ENCODE assay signal across 2 cellular contexts in genomic region chr20:3805594-3806264, GRCh38.
TF ChIP-seq lines count a peak whose summit lies in the region.

No MANE protein-coding gene starts in this region.

TF ChIP-seq in SK-N-SH, 30 proteins besides CTCF, POLR2A, EP300 and RAD21 (continued from another document):
- no peak for TF ChIP-seq ZBTB33 (IDR thresholded peaks at IDR 0.05; ENCODE audit: borderline replicate concordance, low read depth)
- no peak for TF ChIP-seq SIN3A (IDR thresholded peaks at IDR 0.05; ENCODE audit: borderline replicate concordance, low read depth, low read length)
- no peak for TF ChIP-seq POLR2AphosphoS5 (IDR thresholded peaks at IDR 0.05; ENCODE audit: low read depth, low read length)
- TF ChIP-seq MXI1 (IDR thresholded peaks at IDR 0.05; ENCODE audit: low read depth, low read length) = no peak
- TF ChIP-seq ELF1 (IDR thresholded peaks at IDR 0.05) = no peak
- no peak for TF ChIP-seq TCF12 (IDR thresholded peaks at IDR 0.05)
- no peak for TF ChIP-seq SMC3 (IDR thresholded peaks at IDR 0.05; ENCODE audit: low read depth, low read length)
- no peak for TF ChIP-seq PBX3 (IDR thresholded peaks at IDR 0.05)

TF ChIP-seq in SK-N-SH treated with all-trans-retinoic acid at 6 μM for 48 hours, 23 proteins besides CTCF, POLR2A, EP300 and RAD21 (continued from another document):
- TF ChIP-seq TSHZ2 (CRISPR knock-in tag; IDR thresholded peaks at IDR 0.05) (no peak), TCF4 (CRISPR knock-in tag; IDR thresholded peaks at IDR 0.05; ENCODE audit: borderline replicate concordance) (no peak), SNAI2 (CRISPR knock-in tag; IDR thresholded peaks at IDR 0.05) (no peak)
